In the genomic region with DNA sequence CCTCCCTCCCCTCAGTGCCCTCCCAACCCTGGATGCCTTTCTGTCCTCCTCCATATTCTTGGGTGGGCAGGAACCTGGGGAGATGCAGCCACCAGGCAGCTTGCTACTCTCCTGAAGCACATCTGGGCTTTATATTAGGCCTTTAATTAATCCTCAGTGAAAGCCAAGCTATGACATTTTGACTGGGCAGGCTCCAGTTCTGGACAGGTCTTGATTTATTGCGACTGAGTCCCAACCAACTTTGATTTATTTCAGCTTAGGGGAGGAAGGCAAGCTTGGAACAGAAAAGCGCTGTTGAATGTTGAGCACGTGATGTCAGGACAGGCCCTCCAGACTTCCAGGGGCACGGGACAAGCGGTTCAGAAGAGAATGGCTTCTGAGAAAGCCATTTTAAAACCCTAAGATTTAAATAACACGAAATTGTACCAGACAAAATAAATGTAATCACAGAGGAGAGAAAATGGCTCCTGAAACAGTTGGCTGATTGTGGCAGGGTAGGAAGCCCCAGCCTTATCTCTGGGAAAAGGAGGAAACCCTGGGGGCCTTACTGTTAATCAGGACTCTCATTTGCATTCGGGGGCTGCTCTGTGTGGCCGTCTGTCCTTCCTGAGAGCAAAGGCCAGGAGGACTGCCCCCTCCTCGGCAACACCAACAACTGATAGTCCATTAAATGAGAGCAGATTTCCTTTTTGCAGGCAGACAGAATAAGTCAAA, we compare ENCODE assay signal across 18 cellular contexts.
DNase-seq lines count a peak whose midpoint lies in the region; ATAC-seq and TF ChIP-seq lines count a peak whose summit lies in the region.
"Had no signal": no experiment of that assay in that cellular context is flagged by ENCODE, and none has a peak within 500 bp of the region (broad histone marks: within the 10 kb centered on the region; RNA-seq: fewer than 3 reads in every experiment).

No MANE protein-coding gene starts in this region.

- H3K4me1 ChIP-seq in ectodermal cell (ENCODE audit: control insufficient read depth, insufficient read depth, low read length) (peaks cover 8% of the 10 kb centered on the region), vagina (peaks cover 14% of the 10 kb centered on the region)

- H3K9me3 Mint-ChIP-seq in nephron progenitor cell = no peaks in the 10 kb centered on the region
- H3K9me3 Mint-ChIP-seq: activated CD4-positive, alpha-beta memory T cell treated with anti-CD3 and anti-CD28 coated beads for 36 hours; activated naive CD8-positive, alpha-beta T cell treated with anti-CD3 and anti-CD28 coated beads for 36 hours; activated T-cell treated with anti-CD3 and anti-CD28 coated beads, Interleukin-2, amount 50 U/mL, for 24 hours had no signal

- intact Hi-C loops in vagina (cut with DNase I) = no loop called here

- H3K9me3 ChIP-seq in ectodermal cell (ENCODE audit: control insufficient read depth, low read length) (no peaks in the 10 kb centered on the region), vagina (no peaks in the 10 kb centered on the region)
- H3K9me3 ChIP-seq: heart left ventricle had no signal

- H3K4me1 Mint-ChIP-seq in nephron progenitor cell = peaks cover 47% of the 10 kb centered on the region
- H3K4me1 Mint-ChIP-seq: B cell had no signal

- H3K27ac Mint-ChIP-seq in nephron progenitor cell = peak overlapping the region; percentile 86
- H3K27ac Mint-ChIP-seq: activated CD4-positive, alpha-beta memory T cell treated with anti-CD3 and anti-CD28 coated beads for 36 hours; activated naive CD8-positive, alpha-beta T cell treated with anti-CD3 and anti-CD28 coated beads for 36 hours; activated T-cell treated with anti-CD3 and anti-CD28 coated beads, Interleukin-2, amount 50 U/mL, for 24 hours; B cell had no signal

- H3K36me3 ChIP-seq in ectodermal cell (ENCODE audit: control insufficient read depth, insufficient read depth, low read length) = no peaks in the 10 kb centered on the region
- H3K36me3 ChIP-seq in vagina = no peaks in the 10 kb centered on the region
- H3K36me3 ChIP-seq: heart left ventricle had no signal

- H3K27me3 Mint-ChIP-seq in nephron progenitor cell (ENCODE audit: low read depth, poor library complexity) = peaks cover 17% of the 10 kb centered on the region
- H3K27me3 Mint-ChIP-seq: activated CD4-positive, alpha-beta memory T cell treated with anti-CD3 and anti-CD28 coated beads for 36 hours; activated naive CD8-positive, alpha-beta T cell treated with anti-CD3 and anti-CD28 coated beads for 36 hours; activated T-cell treated with anti-CD3 and anti-CD28 coated beads, Interleukin-2, amount 50 U/mL, for 24 hours; B cell had no signal

- no peaks in the 10 kb centered on the region for H3K27me3 ChIP-seq in ectodermal cell (ENCODE audit: control insufficient read depth, insufficient read depth, low read length, poor library complexity, severe bottlenecking)
- no peaks in the 10 kb centered on the region for H3K27me3 ChIP-seq in vagina
- H3K27me3 ChIP-seq: heart left ventricle had no signal

- peak overlapping the region; percentile 58 for H3K4me3 Mint-ChIP-seq in nephron progenitor cell
- H3K4me3 Mint-ChIP-seq: activated CD4-positive, alpha-beta memory T cell treated with anti-CD3 and anti-CD28 coated beads for 36 hours; activated naive CD8-positive, alpha-beta T cell treated with anti-CD3 and anti-CD28 coated beads for 36 hours; activated T-cell treated with anti-CD3 and anti-CD28 coated beads, Interleukin-2, amount 50 U/mL, for 24 hours; B cell had no signal

- WGBS in ectodermal cell, 2 experiments = 79 to 80% methylated on average over 8 to 9 of the region's 9 CpGs

- no peak overlapping the region for H3K4me3 ChIP-seq in ectodermal cell (ENCODE audit: insufficient read depth, low read depth, low read length)
- no peak overlapping the region for H3K4me3 ChIP-seq in vagina
- H3K4me3 ChIP-seq: heart left ventricle, skin epidermis had no signal

- TF ChIP-seq CTCF in nephron progenitor cell (IDR thresholded peaks at IDR 0.05) (no peak), vagina (IDR thresholded peaks at IDR 0.05) (no peak)

- DNase-seq in NCI-H82 (lab: John Stamatoyannopoulos, UW) (peak; percentile 52), NCI-H82 treated with DMSO at 0.1 percent for 48 hours (lab: John Stamatoyannopoulos, UW; ENCODE audit: unreplicated experiment) (no peak), nephron progenitor cell (peak; percentile 33), vagina (ENCODE audit: extremely low spot score in 2 of 2) (no peak), NCI-H748 (lab: John Stamatoyannopoulos, UW; ENCODE audit: unreplicated experiment) (no peak), islet precursor cell (no peak)
- DNase-seq: activated CD4-positive, alpha-beta memory T cell treated with anti-CD3 and anti-CD28 coated beads for 36 hours; activated naive CD8-positive, alpha-beta T cell treated with anti-CD3 and anti-CD28 coated beads for 36 hours; activated T-cell treated with anti-CD3 and anti-CD28 coated beads, Interleukin-2, amount 50 U/mL, for 24 hours; heart left ventricle; NCI-H2029; stimulated activated CD4-positive, alpha-beta T cell treated with anti-CD3 and anti-CD28 coated beads, Interleukin-4, amount 100 ng/mL, for 24 hours had no signal

- ATAC-seq in GM19395 (IDR thresholded peaks at IDR 0.05; ENCODE audit: unreplicated experiment) = no peak

- no peaks in the 10 kb centered on the region for H3K36me3 Mint-ChIP-seq in nephron progenitor cell (ENCODE audit: low read depth)

- no peak for TF ChIP-seq POLR2A in vagina (IDR thresholded peaks at IDR 0.05)

- H3K27ac ChIP-seq in ectodermal cell (ENCODE audit: insufficient read depth, low read depth, low read length, poor library complexity, severe bottlenecking) (peak overlapping the region; percentile 8), vagina (peak overlapping the region; percentile 56)
- H3K27ac ChIP-seq: 22Rv1, VCaP had no signal

Comparison
In these comparisons a context has a peak if more than half of its experiments do, and no peak if none do; other contexts are left out.
1. DNase-seq: peak in NCI-H82 (single experiment) and nephron progenitor cell (single experiment); none in NCI-H82 treated with DMSO at 0.1 percent for 48 hours (single experiment), vagina (0 of 2), NCI-H748 (single experiment) and islet precursor cell (single experiment).